ENCODE assay signal across 11 cellular contexts in the genomic region with DNA sequence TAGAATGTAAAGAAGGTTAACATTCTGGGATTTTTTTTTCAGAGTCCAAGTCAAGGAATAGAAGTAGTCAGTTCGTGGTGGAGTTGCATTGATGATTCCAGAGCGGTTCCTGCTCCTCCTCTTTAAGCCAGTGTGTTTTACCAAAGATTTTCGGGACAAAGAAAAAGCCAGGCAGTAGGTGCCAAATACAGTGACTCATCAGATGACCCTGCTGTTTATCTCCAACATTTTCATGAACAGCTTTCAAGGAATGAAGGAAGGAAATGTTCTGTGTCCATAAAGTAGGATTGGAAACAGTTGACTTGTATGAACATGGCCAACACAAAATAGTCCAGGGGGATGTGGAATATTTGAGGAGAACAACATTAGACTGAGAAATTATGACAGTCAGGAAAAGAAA.
A peak's percentile ranks its signal among the peaks of the same experiment; 100 is the strongest.
DNase-seq lines count a peak whose midpoint lies in the region; ATAC-seq and FAIRE-seq lines count a peak whose summit lies in the region.
"Had no signal": no experiment of that assay in that cellular context is flagged by ENCODE, and none has a peak within 500 bp of the region (broad histone marks: within the 10 kb centered on the region; RNA-seq: fewer than 3 reads in every experiment).

No MANE protein-coding gene starts in this region.

- H3K27me3 ChIP-seq in SJSA1 (replicated peaks): no peaks in the 10 kb centered on the region

- H3K9me3 ChIP-seq in SJSA1 (replicated peaks): no peaks in the 10 kb centered on the region
- H3K9me3 ChIP-seq: left lung had no signal

- H3K4me3 ChIP-seq in SJSA1: no peak overlapping the region
- H3K4me3 ChIP-seq: left lung had no signal

- H3K4me1 ChIP-seq in SJSA1 (replicated peaks): peaks cover 18% of the 10 kb centered on the region
- H3K4me1 ChIP-seq: left lung had no signal

- DNase-seq in GM04503 (ENCODE audit: low read depth) (peak; percentile 11), SJSA1 (ENCODE audit: low read depth in 1 of 2, low spot score in 2 of 2) (peak in 1 of 2 experiments; percentile 70), fibroblast of peridontal ligament (ENCODE audit: extremely low read depth) (peak; percentile 28), urothelium cell line (ENCODE audit: low spot score) (peak; percentile 45), cortex of kidney (lab: John Stamatoyannopoulos, UW) (no peak), caudate nucleus (lab: John Stamatoyannopoulos, UW) (no peak)
- DNase-seq: CD4-positive, CD25-positive, alpha-beta regulatory T cell; foreskin melanocyte; left lung; NCI-H1436 had no signal

- no peak for FAIRE-seq in urothelium cell line (lab: Jason Lieb, UNC)

- H3K27ac ChIP-seq in SJSA1: peak overlapping the region; percentile 24
- H3K27ac ChIP-seq in caudate nucleus (ENCODE audit: low read depth, low read length): no peak overlapping the region
- H3K27ac ChIP-seq: left lung had no signal

- no peak for ATAC-seq in HG03039 (IDR thresholded peaks at IDR 0.05; ENCODE audit: unreplicated experiment)
- ATAC-seq: left lung had no signal

- H3K36me3 ChIP-seq in SJSA1: no peaks in the 10 kb centered on the region
- H3K36me3 ChIP-seq: left lung had no signal

Comparison
In these comparisons a context has a peak if more than half of its experiments do, and no peak if none do; other contexts are left out.
1. DNase-seq: peak in GM04503 (single experiment), fibroblast of peridontal ligament (single experiment) and urothelium cell line (single experiment); none in cortex of kidney (single experiment) and caudate nucleus (0 of 61).